ENCODE assay signal across 1 cellular context in genomic region chr5:141332571-141332970, GRCh38. TPM values are rescaled to one million over a fixed set of nuclear protein-coding genes. Genes with fewer than 3 reads are reported as not detected.
"Had no signal": no experiment of that assay in that cellular context is flagged by ENCODE, and none has a peak within 500 bp of the region (broad histone marks: within the 10 kb centered on the region; RNA-seq: fewer than 3 reads in every experiment).

No MANE protein-coding gene starts in this region.

RNA-seq across cellular contexts. Expression of gene PCDHGA1, which starts 2.3 kb away (rescaled TPM):
- total RNA-seq: H7 had no signal

RNA-seq across cellular contexts. Expression of gene PCDHGA2, which starts 6.0 kb away (rescaled TPM):
- total RNA-seq: H7 had no signal

RNA-seq across cellular contexts. Expression of gene PCDHGB1, which starts 17.3 kb away (rescaled TPM):
- total RNA-seq: H7 had no signal
